In genomic region chr11:132037961-132038360, GRCh38 we compare ENCODE assay signal across 20 cellular contexts.
DNase-seq lines count a peak whose midpoint lies in the region; ATAC-seq and TF ChIP-seq lines count a peak whose summit lies in the region.
"Had no signal": no experiment of that assay in that cellular context is flagged by ENCODE, and none has a peak within 500 bp of the region (broad histone marks: within the 10 kb centered on the region; RNA-seq: fewer than 3 reads in every experiment).

No MANE protein-coding gene starts in this region.

- H3K27me3 Mint-ChIP-seq in WTC11 (ENCODE audit: low read depth): no peaks in the 10 kb centered on the region; the same call in 1 of the 2 replicates
- H3K27me3 Mint-ChIP-seq: CD4-positive, alpha-beta T cell had no signal

- no peak overlapping the region for H3K27ac Mint-ChIP-seq in WTC11
- H3K27ac Mint-ChIP-seq: CD4-positive, alpha-beta T cell had no signal

- H3K36me3 ChIP-seq in DND-41 (ENCODE audit: insufficient read depth, low read length): no peaks in the 10 kb centered on the region
- H3K36me3 ChIP-seq in PC-9 (ENCODE audit: low read depth): no peaks in the 10 kb centered on the region
- H3K36me3 ChIP-seq: HAP-1 had no signal

- no peaks in the 10 kb centered on the region for H3K9me3 ChIP-seq in DND-41 (ENCODE audit: insufficient read depth, low read length, severe bottlenecking)
- H3K9me3 ChIP-seq in PC-9 (ENCODE audit: insufficient read depth, low read depth): no peaks in the 10 kb centered on the region
- H3K9me3 ChIP-seq: A549, HAP-1, SK-N-SH had no signal

- no peaks in the 10 kb centered on the region for H3K79me2 ChIP-seq in DND-41 (ENCODE audit: insufficient read depth, low read length)
- H3K79me2 ChIP-seq in PC-9 (ENCODE audit: low read depth): no peaks in the 10 kb centered on the region

- no peak overlapping the region for H3K9ac ChIP-seq in DND-41 (ENCODE audit: low read depth, low read length)
- H3K9ac ChIP-seq: SK-N-SH had no signal

- no peaks in the 10 kb centered on the region for H3K9me2 ChIP-seq in PC-9 (ENCODE audit: insufficient read depth)
- H3K9me2 ChIP-seq: SK-N-SH had no signal

- H3K27me3 ChIP-seq in DND-41 (ENCODE audit: insufficient read depth, low read length, poor library complexity) (no peaks in the 10 kb centered on the region), PC-9 (ENCODE audit: insufficient read depth, low read depth) (no peaks in the 10 kb centered on the region)

- H3K27ac ChIP-seq in DND-41 (ENCODE audit: low read length): no peak overlapping the region
- H3K27ac ChIP-seq in PC-9: no peak overlapping the region
- H3K27ac ChIP-seq: A549 had no signal

- H3K4me3 Mint-ChIP-seq in WTC11: no peak overlapping the region
- H3K4me3 Mint-ChIP-seq: CD4-positive, alpha-beta T cell had no signal

- H4K20me1 ChIP-seq in DND-41 (ENCODE audit: insufficient read depth, low read length) (no peaks in the 10 kb centered on the region), PC-9 (ENCODE audit: insufficient read depth) (no peaks in the 10 kb centered on the region)

- peaks cover 8% of the 10 kb centered on the region for H3K36me3 Mint-ChIP-seq in WTC11

- CTCF ChIA-PET in WTC11 (lab: Charles Lee): interaction anchor here (0.6 to 2.0 kb wide), 2 partner anchors 136 to 170 kb away, joined by 3 to 5 read pairs; no protein-coding TSS in a partner anchor
- CTCF ChIA-PET in PC-9 (lab: Charles Lee): no interaction called here

- H3K4me3 ChIP-seq in DND-41 (ENCODE audit: low read depth in 1 of 2, low read length in 2 of 2) (no peak overlapping the region), PC-9 (no peak overlapping the region)
- H3K4me3 ChIP-seq: A549, HAP-1 had no signal

- no peaks in the 10 kb centered on the region for H3F3A ChIP-seq in PC-9 (ENCODE audit: insufficient read depth, low read depth)

- BruUV-seq in PC-9 (replicated peaks; lab: Mats Ljungman, UMichigan): no TSS peak

- DNase-seq in DND-41 (no peak), NCI-H146 (lab: John Stamatoyannopoulos, UW) (peak; percentile 62), WTC11 (ENCODE audit: low spot score) (no peak), left kidney (ENCODE audit: low read depth, low spot score) (peak; percentile 52), PC-9 (no peak), COLO668 (lab: John Stamatoyannopoulos, UW; ENCODE audit: unreplicated experiment) (no peak)
- DNase-seq: Calu3; CD4-positive, alpha-beta T cell; DMS53; MM.1S; NCI-H1092 treated with DMSO at 0.1 percent for 48 hours; NCI-H187; NCI-H226; NCI-H524; RPMI8226; SHP77 treated with DMSO at 0.1 percent for 48 hours; SK-N-SH had no signal

- H3K4me1 Mint-ChIP-seq in WTC11: peaks cover 35% of the 10 kb centered on the region

- POLR2A ChIA-PET in WTC11 (lab: Charles Lee): no interaction called here
- POLR2A ChIA-PET in PC-9 (lab: Charles Lee; ENCODE audit: unreplicated experiment): no interaction called here

- intact Hi-C loops in PC-9 (cut with micrococcal nuclease; ENCODE audit: unreplicated experiment): no loop called here

- no peak overlapping the region for H3K4me2 ChIP-seq in DND-41 (ENCODE audit: insufficient read depth, low read length)
- no peak overlapping the region for H3K4me2 ChIP-seq in PC-9
- H3K4me2 ChIP-seq: A549, SK-N-SH had no signal

- peaks cover 9% of the 10 kb centered on the region for H3K9me3 Mint-ChIP-seq in WTC11
- H3K9me3 Mint-ChIP-seq: CD4-positive, alpha-beta T cell had no signal

- ATAC-seq in DND-41 (ENCODE audit: insufficient read depth, low read depth) (0 out of 3 replicates have a peak, but pooled peaks have one; percentile 47), WTC11 (peak; percentile 29), esophagus mucosa (no peak)
- ATAC-seq: A549 had no signal

- no peaks in the 10 kb centered on the region for H3K4me1 ChIP-seq in DND-41 (ENCODE audit: insufficient read depth, low read length)
- no peaks in the 10 kb centered on the region for H3K4me1 ChIP-seq in PC-9 (replicated peaks; ENCODE audit: insufficient read depth)
- H3K4me1 ChIP-seq: A549, HAP-1 had no signal

- TF ChIP-seq CTCF in DND-41 (IDR thresholded peaks at IDR 0.05; ENCODE audit: borderline replicate concordance, extremely low read depth, low read length, poor library complexity, severe bottlenecking) (no peak), WTC11 (IDR thresholded peaks at IDR 0.05) (no peak), PC-9 (conservative IDR thresholded peaks at IDR 0.05) (no peak)

- no peak overlapping the region for H2AFZ ChIP-seq in DND-41 (ENCODE audit: low read depth, low read length)
- H2AFZ ChIP-seq in PC-9: no peak overlapping the region

TF ChIP-seq in WTC11, 78 proteins besides CTCF, POLR2A, EP300 and RAD21:
- TF ChIP-seq ERG (CRISPR knock-in tag; IDR thresholded peaks at IDR 0.05) (no peak), NR3C1 (CRISPR knock-in tag; conservative IDR thresholded peaks at IDR 0.05; ENCODE audit: low read depth) (0 out of 2 replicates have a peak, but pooled peaks have one; percentile 60), SOX15 (CRISPR knock-in tag; IDR thresholded peaks at IDR 0.05) (no peak), ZNF219 (CRISPR knock-in tag; IDR thresholded peaks at IDR 0.05; ENCODE audit: borderline replicate concordance) (no peak)

Comparison
In these comparisons a context has a peak if more than half of its experiments do, and no peak if none do; other contexts are left out.
1. DNase-seq: peak in NCI-H146 (single experiment) and left kidney (single experiment); none in DND-41 (single experiment), WTC11 (single experiment), PC-9 (0 of 2) and COLO668 (single experiment).